In genomic region chr12:54991161-54991991, GRCh38 we compare ENCODE assay signal across 9 cellular contexts. TPM values are rescaled to one million over a fixed set of nuclear protein-coding genes. Genes with fewer than 3 reads are reported as not detected.
DNase-seq lines count a peak whose midpoint lies in the region; ATAC-seq and TF ChIP-seq lines count a peak whose summit lies in the region.
"Had no signal": no experiment of that assay in that cellular context is flagged by ENCODE, and none has a peak within 500 bp of the region (broad histone marks: within the 10 kb centered on the region; RNA-seq: fewer than 3 reads in every experiment).

No MANE protein-coding gene starts in this region.

- intact Hi-C loops in natural killer cell (cut with micrococcal nuclease), result no loop called here

- H3K36me3 Mint-ChIP-seq in T-helper 17 cell (ENCODE audit: low read depth) (peaks cover 3% of the 10 kb centered on the region), natural killer cell (no peaks in the 10 kb centered on the region), chondrocyte (ENCODE audit: low read depth) (no peaks in the 10 kb centered on the region), nephron progenitor cell (ENCODE audit: low read depth) (no peaks in the 10 kb centered on the region)

- DNase-seq in T-helper 17 cell (no peak), natural killer cell (no peak), chondrocyte (ENCODE audit: low spot score) (no peak), NCI-H526 (lab: John Stamatoyannopoulos, UW) (no peak), DMS79 (lab: John Stamatoyannopoulos, UW) (no peak), nephron progenitor cell (no peak)

- peak overlapping the region; percentile 100 for H3K27ac Mint-ChIP-seq in T-helper 17 cell
- peak overlapping the region; percentile 68 to 83 for H3K27ac Mint-ChIP-seq in natural killer cell
- H3K27ac Mint-ChIP-seq in chondrocyte (ENCODE audit: unreplicated experiment), result no peak overlapping the region
- H3K27ac Mint-ChIP-seq in nephron progenitor cell, result no peak overlapping the region

- TF ChIP-seq CTCF in natural killer cell (IDR thresholded peaks at IDR 0.05) (no peak), chondrocyte (IDR thresholded peaks at IDR 0.05) (no peak), nephron progenitor cell (IDR thresholded peaks at IDR 0.05) (no peak)

- H3K4me1 Mint-ChIP-seq in T-helper 17 cell (peaks cover 42% of the 10 kb centered on the region), natural killer cell (peaks cover 23 to 29% of the 10 kb centered on the region in 2 donors), chondrocyte (ENCODE audit: low read depth) (no peaks in the 10 kb centered on the region), nephron progenitor cell (peaks cover under 1% of the 10 kb centered on the region)

- H3K4me3 Mint-ChIP-seq in T-helper 17 cell (peak overlapping the region; percentile 99), natural killer cell (peak overlapping the region; percentile 65), chondrocyte (ENCODE audit: unreplicated experiment) (no peak overlapping the region), nephron progenitor cell (no peak overlapping the region)

- no peaks in the 10 kb centered on the region for H3K9me3 Mint-ChIP-seq in natural killer cell
- no peaks in the 10 kb centered on the region for H3K9me3 Mint-ChIP-seq in chondrocyte (ENCODE audit: low read depth)
- H3K9me3 Mint-ChIP-seq in nephron progenitor cell, result no peaks in the 10 kb centered on the region

- H3K27me3 Mint-ChIP-seq in T-helper 17 cell (peaks cover 7% of the 10 kb centered on the region), natural killer cell (ENCODE audit: low read depth in 2 of 2) (peaks cover 6 to 7% of the 10 kb centered on the region in 2 donors), chondrocyte (ENCODE audit: low read depth) (peaks cover 44% of the 10 kb centered on the region), nephron progenitor cell (ENCODE audit: low read depth, poor library complexity) (peaks cover 10% of the 10 kb centered on the region)

- no peaks in the 10 kb centered on the region for H3K9me3 ChIP-seq in T-helper 17 cell (ENCODE audit: control insufficient read depth, low read length, poor library complexity, severe bottlenecking)

- ATAC-seq in GM19043 (IDR thresholded peaks at IDR 0.05; ENCODE audit: low read depth, unreplicated experiment) (peak; percentile 63), HG02981 (IDR thresholded peaks at IDR 0.05; ENCODE audit: unreplicated experiment) (peak; percentile 74), T-helper 17 cell (peak; percentile 36), natural killer cell (peak; percentile 49 to 54 (median 52))

RNA-seq across cellular contexts. Expression of gene TESPA1, which starts 6.8 kb away (rescaled TPM):
- 100 to 1,000 TPM; 121 to 160 TPM for total RNA-seq in T-helper 17 cell
- 10 to 100 TPM; 39.9 to 59.6 (median 53.5) TPM for total RNA-seq in natural killer cell
- not detected in 3 replicates for total RNA-seq in chondrocyte

RNA-seq across cellular contexts. Expression of gene NEUROD4, which starts 28.4 kb away (rescaled TPM):
- total RNA-seq in T-helper 17 cell (not detected), natural killer cell (not detected), chondrocyte (not detected in 3 replicates)
- total RNA-seq: T-helper 2 cell treated with Interferon-gamma antibody and Interleukin-4, amounts not matched to agents 100 ng/mL and 5 ng/mL, for 36 hours had no signal

Comparison
In these comparisons a context has a peak if more than half of its experiments do, and no peak if none do; other contexts are left out.
1. H3K27ac Mint-ChIP-seq: peak in T-helper 17 cell (single experiment) and natural killer cell (2 of 2); none in chondrocyte (single experiment) and nephron progenitor cell (single experiment).
2. H3K4me3 Mint-ChIP-seq: peak in T-helper 17 cell (single experiment) and natural killer cell (single experiment); none in chondrocyte (single experiment) and nephron progenitor cell (single experiment).
3. RNA of gene TESPA1, which starts 6.8 kb away (total RNA-seq): 121 to 160 TPM in T-helper 17 cell and 39.9 to 59.6 TPM in natural killer cell; not detected in chondrocyte; every median in the first group is over 10 times any median in the second.
4. Peak in every context shown above with its lines, with median percentiles within 50 percentile points of each other: ATAC-seq.